8 cellular contexts compared by ENCODE assay signal in the genomic region with DNA sequence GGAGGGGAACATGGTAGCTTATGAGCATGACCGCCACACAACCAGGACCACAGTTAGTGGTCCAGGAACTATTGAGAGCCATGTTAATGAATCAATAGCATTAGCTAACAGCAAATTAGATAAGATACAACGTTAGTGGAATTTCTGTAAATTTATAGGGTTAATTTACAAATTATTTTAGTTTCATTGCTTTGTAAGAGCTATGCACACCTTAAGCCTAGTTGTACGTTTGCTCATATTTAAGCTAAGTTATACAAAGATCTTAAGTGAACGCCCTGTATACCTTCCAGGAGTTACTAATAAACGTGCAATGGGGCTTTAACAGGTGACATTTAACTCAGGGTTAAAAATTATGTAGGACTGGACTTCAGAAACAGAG. TPM values are rescaled to one million over a fixed set of nuclear protein-coding genes. Genes with fewer than 3 reads are reported as not detected.
DNase-seq lines count a peak whose midpoint lies in the region; ATAC-seq and TF ChIP-seq lines count a peak whose summit lies in the region.

No MANE protein-coding gene starts in this region.

- TF ChIP-seq CTCF in A673 (conservative IDR thresholded peaks at IDR 0.05; ENCODE audit: low read depth, low read length), result no peak
- TF ChIP-seq CTCF in mammary epithelial cell (conservative IDR thresholded peaks at IDR 0.05 in 1 of 2, IDR thresholded peaks at IDR 0.05 in 1 of 2; ENCODE audit: extremely low read depth in 1 of 2, insufficient read depth in 1 of 2, low read depth in 1 of 2, low read length in 2 of 2), result no peak

- peak overlapping the region; percentile 98 for H2AFZ ChIP-seq in mammary epithelial cell (ENCODE audit: low read depth, low read length)

- intact Hi-C loops in A673 (cut with micrococcal nuclease; ENCODE audit: unreplicated experiment), result no loop called here
- intact Hi-C loops in mammary epithelial cell (cut with micrococcal nuclease), result loop anchor here (2.0 kb wide), 1 partner anchor 44 kb away; no protein-coding TSS in a partner anchor

- H4K20me1 ChIP-seq in mammary epithelial cell (ENCODE audit: insufficient read depth, low read length), result no peaks in the 10 kb centered on the region

- DNase-seq in A673 (ENCODE audit: low spot score), result no peak
- no peak for DNase-seq in mammary epithelial cell
- DNase-seq in NCI-H82 (lab: John Stamatoyannopoulos, UW), result no peak
- no peak for DNase-seq in effector CD4-positive, alpha-beta T cell
- no peak for DNase-seq in NCI-H1694 (lab: John Stamatoyannopoulos, UW)

- CTCF ChIA-PET in A673 (lab: Charles Lee), result no interaction called here
- CTCF ChIA-PET in mammary epithelial cell (lab: Charles Lee; ENCODE audit: low non-redundant PET), result interaction anchor here (0.6 kb wide), 1 partner anchor 9 kb away, joined by 5 read pairs; no protein-coding TSS in a partner anchor

- no peaks in the 10 kb centered on the region for H3K27me3 ChIP-seq in A673 (replicated peaks; ENCODE audit: insufficient read depth, low read depth, low read length, poor library complexity)
- no peaks in the 10 kb centered on the region for H3K27me3 ChIP-seq in mammary epithelial cell (ENCODE audit: insufficient read depth, low read length)
- no peaks in the 10 kb centered on the region for H3K27me3 ChIP-seq in mucosa of stomach (ENCODE audit: control insufficient read depth, insufficient read depth, low read length)

- H3K36me3 ChIP-seq in A673 (ENCODE audit: insufficient read depth, low read length, poor library complexity, severe bottlenecking) (peaks cover 35% of the 10 kb centered on the region), mammary epithelial cell (ENCODE audit: insufficient read depth, low read length) (peaks cover 16% of the 10 kb centered on the region), mucosa of stomach (ENCODE audit: control insufficient read depth, insufficient read depth, low read length) (no peaks in the 10 kb centered on the region)

- H3K27ac ChIP-seq in A673 (ENCODE audit: low read depth, low read length, poor library complexity, severe bottlenecking) (peak overlapping the region; percentile 94), mammary epithelial cell (ENCODE audit: insufficient read depth, low read depth, low read length) (peak overlapping the region; percentile 82)

- H3K4me3 ChIP-seq in A673 (ENCODE audit: low read depth, low read length, poor library complexity, severe bottlenecking) (peak overlapping the region; percentile 90), mammary epithelial cell (replicated peaks in 1 of 3; ENCODE audit: insufficient read depth in 1 of 3, low read depth in 2 of 3, low read length in 3 of 3) (peak overlapping the region; percentile 77 to 97 (median 93)), mucosa of stomach (ENCODE audit: low read length) (peak overlapping the region; percentile 64)

- peaks cover 11% of the 10 kb centered on the region for H3K4me1 ChIP-seq in A673 (ENCODE audit: insufficient read depth, low read length, poor library complexity, severe bottlenecking)
- no peaks in the 10 kb centered on the region for H3K4me1 ChIP-seq in mammary epithelial cell (ENCODE audit: insufficient read depth, low read length)
- H3K4me1 ChIP-seq in mucosa of stomach (ENCODE audit: control insufficient read depth, insufficient read depth, low read length), result no peaks in the 10 kb centered on the region

- H3K9ac ChIP-seq in mammary epithelial cell (ENCODE audit: insufficient read depth, low read length) (peak overlapping the region; percentile 88), mucosa of stomach (ENCODE audit: low read length) (peak overlapping the region; percentile 95)

- TSS peak; percentile 73 for BruUV-seq in A673 (replicated peaks; lab: Mats Ljungman, UMichigan)
- BruUV-seq in mammary epithelial cell (replicated peaks; lab: Mats Ljungman, UMichigan), result TSS peak; percentile 62

- in situ Hi-C loops in mammary epithelial cell (cut with MboI; ENCODE audit: low sequenced_read_pairs in 2 of 2), result no loop called here

- H3K79me2 ChIP-seq in mammary epithelial cell (ENCODE audit: insufficient read depth, low read length), result peaks cover 42% of the 10 kb centered on the region

- H3K9me3 ChIP-seq in A673 (ENCODE audit: low read depth, low read length, poor library complexity, severe bottlenecking) (no peaks in the 10 kb centered on the region), mammary epithelial cell (replicated peaks; ENCODE audit: insufficient read depth, low read length) (no peaks in the 10 kb centered on the region), mucosa of stomach (ENCODE audit: control insufficient read depth, low read length) (no peaks in the 10 kb centered on the region)

- POLR2A ChIA-PET in A673 (lab: Charles Lee; ENCODE audit: low non-redundant PET), result no interaction called here

- peak; percentile 9 for ATAC-seq in HG03342 (IDR thresholded peaks at IDR 0.05; ENCODE audit: unreplicated experiment)
- ATAC-seq in activated CD4-positive, CD25-positive, alpha-beta regulatory T cell treated with anti-CD3 and anti-CD28 coated beads, Interleukin-2, amount 50 U/mL, for 24 hours, result no peak

- 13% methylated on average over 5 of the region's 5 CpGs for WGBS in mammary epithelial cell (ENCODE audit: low coverage, missing lambda C conversion rate)

- peak overlapping the region; percentile 87 for H3K4me2 ChIP-seq in mammary epithelial cell (ENCODE audit: insufficient read depth, low read depth, low read length)

- dilution Hi-C loops in mammary epithelial cell (cut with HindIII; ENCODE audit: low sequenced_read_pairs), result loop anchor here (5.0 kb wide), 2 partner anchors 33 to 47 kb away; no protein-coding TSS in a partner anchor

RNA-seq across cellular contexts. Expression of gene EXOSC10, which starts 0.7 kb away (rescaled TPM):
- total RNA-seq in A673 (2021) (112 and 119 TPM in 2 replicates), mammary epithelial cell (10 to 100 TPM; 62.0 to 66.6 TPM)
- polyA plus RNA-seq in mammary epithelial cell, result 72.4 TPM
- polyA minus RNA-seq in mammary epithelial cell, result 43.9 TPM

RNA-seq across cellular contexts. Expression of gene SRM, which starts 39.1 kb away (rescaled TPM):
- total RNA-seq in A673 (2021) (176 and 206 TPM in 2 replicates), mammary epithelial cell (100 to 1,000 TPM in 1 of 2 donors, 10 to 100 TPM in 1; 32.3 to 187 TPM)
- 164 TPM for polyA plus RNA-seq in mammary epithelial cell
- polyA minus RNA-seq in mammary epithelial cell, result 246 TPM

RNA-seq across cellular contexts. Expression of gene MASP2, which starts 51.9 kb away (rescaled TPM):
- 0.37 and 0.69 TPM in 2 replicates for total RNA-seq in A673 (2021)
- total RNA-seq in mammary epithelial cell, result under 1 TPM in 1 of 2 donors, not detected in 1; 0.49 TPM
- 0.11 TPM for polyA plus RNA-seq in mammary epithelial cell
- polyA minus RNA-seq in mammary epithelial cell, result not detected
